ENCODE assay signal across 27 cellular contexts in genomic region chr7:2488681-2489080, GRCh38. TPM values are rescaled to one million over a fixed set of nuclear protein-coding genes. Genes with fewer than 3 reads are reported as not detected.
A peak's percentile ranks its signal among the peaks of the same experiment; 100 is the strongest.
DNase-seq lines count a peak whose midpoint lies in the region; ATAC-seq and TF ChIP-seq lines count a peak whose summit lies in the region.
"Had no signal": no experiment of that assay in that cellular context is flagged by ENCODE, and none has a peak within 500 bp of the region (broad histone marks: within the 10 kb centered on the region; RNA-seq: fewer than 3 reads in every experiment).

No MANE protein-coding gene starts in this region.

- no peak overlapping the region for H2BK5ac ChIP-seq in neuronal stem cell (ENCODE audit: low read length)
- H2BK5ac ChIP-seq in H9 (ENCODE audit: insufficient read length, low read length) = no peak overlapping the region

- WGBS in neuronal stem cell (ENCODE audit: extremely low coverage in 2 of 2, insufficient read length in 2 of 2, insufficient replicate concordance in 1 of 2), 2 donors = no CpG with 5 or more reads among the region's 9 CpGs
- 35 to 42% methylated on average over 2 to 9 of the region's 9 CpGs for WGBS in upper lobe of left lung, 2 donors
- no CpG with 5 or more reads among the region's 9 CpGs for WGBS in H9 (ENCODE audit: extremely low coverage, insufficient read length, low lambda C conversion rate)

- H2BK20ac ChIP-seq in H9 (ENCODE audit: low read depth, low read length, poor library complexity, severe bottlenecking) = no peak overlapping the region

- H2BK15ac ChIP-seq in neuronal stem cell (ENCODE audit: low read length) (no peak overlapping the region), H9 (ENCODE audit: low read depth, low read length) (no peak overlapping the region; the same call in 1 of the 2 replicates)

- no peaks in the 10 kb centered on the region for H3K27me3 Mint-ChIP-seq in WTC11 (ENCODE audit: low read depth)
- peaks cover 11% of the 10 kb centered on the region for H3K27me3 Mint-ChIP-seq in glutamatergic neuron (ENCODE audit: unreplicated experiment)
- peaks cover 2% of the 10 kb centered on the region for H3K27me3 Mint-ChIP-seq in H9 (ENCODE audit: low read depth)
- H3K27me3 Mint-ChIP-seq: activated T-helper 17 cell treated with anti-CD3 and anti-CD28 coated beads, Interleukin-2, amount 50 U/mL, for 72 hours had no signal

- POLR2A ChIA-PET in WTC11 (lab: Charles Lee) = interaction anchor here (0.6 kb wide), 1 partner anchor 784 kb away, joined by 4 read pairs; no protein-coding TSS in a partner anchor

- H3K36me3 ChIP-seq in neuronal stem cell (replicated peaks in 1 of 2; ENCODE audit: control insufficient read depth in 2 of 2, insufficient read depth in 2 of 2, low read length in 2 of 2) = no peaks in the 10 kb centered on the region
- no peaks in the 10 kb centered on the region for H3K36me3 ChIP-seq in upper lobe of left lung
- H3K36me3 ChIP-seq: WERI-Rb-1 had no signal

- H3K14ac ChIP-seq in neuronal stem cell (ENCODE audit: low read length) (no peak overlapping the region), H9 (ENCODE audit: insufficient read depth, low read length) (no peak overlapping the region; the same call in 1 of the 2 replicates)

- H3K23me2 ChIP-seq in H9 (ENCODE audit: insufficient read length, low read depth, low read length, poor library complexity, severe bottlenecking) = no peaks in the 10 kb centered on the region

- no peak for ATAC-seq in WTC11
- ATAC-seq in upper lobe of left lung (ENCODE audit: low FRiP score in 2 of 2) = no peak
- ATAC-seq: activated T-helper 17 cell treated with anti-CD3 and anti-CD28 coated beads, Interleukin-2, amount 50 U/mL, for 72 hours; HCT116; HepG2; naive thymus-derived CD8-positive, alpha-beta T cell had no signal

- H3K9ac ChIP-seq in neuronal stem cell (ENCODE audit: low read depth, low read length, poor library complexity) (peak overlapping the region; percentile 61), H9 (ENCODE audit: extremely low read depth, insufficient read length, low read length) (no peak overlapping the region)
- H3K9ac ChIP-seq: parathyroid adenoma had no signal

- no peak for TF ChIP-seq CTCF in WTC11 (IDR thresholded peaks at IDR 0.05)
- no peak for TF ChIP-seq CTCF in glutamatergic neuron (IDR thresholded peaks at IDR 0.05; ENCODE audit: partially characterized antibody, unreplicated experiment)
- TF ChIP-seq CTCF in upper lobe of left lung (IDR thresholded peaks at IDR 0.05) = no peak
- TF ChIP-seq CTCF in H9 (conservative IDR thresholded peaks at IDR 0.05) = no peak

- TF ChIP-seq EP300 in upper lobe of left lung (IDR thresholded peaks at IDR 0.05) = no peak

- no peak overlapping the region for H2BK12ac ChIP-seq in neuronal stem cell (ENCODE audit: low read length)
- no peak overlapping the region for H2BK12ac ChIP-seq in H9 (ENCODE audit: insufficient read length, low read depth, low read length)

- no peak overlapping the region for H3K18ac ChIP-seq in neuronal stem cell (ENCODE audit: low read length)
- H3K18ac ChIP-seq in H9 (ENCODE audit: insufficient read length, low read depth, low read length) = no peak overlapping the region

- H3K4me3 Mint-ChIP-seq in WTC11 (no peak overlapping the region), glutamatergic neuron (ENCODE audit: unreplicated experiment) (no peak overlapping the region), H9 (no peak overlapping the region)
- H3K4me3 Mint-ChIP-seq: activated naive CD4-positive, alpha-beta T cell treated with anti-CD3 and anti-CD28 coated beads, Interleukin-2, amount 50 U/mL, for 24 hours; activated T-helper 17 cell treated with anti-CD3 and anti-CD28 coated beads, Interleukin-2, amount 50 U/mL, for 72 hours; CD4-positive, alpha-beta memory T cell; central memory CD8-positive, alpha-beta T cell; naive thymus-derived CD8-positive, alpha-beta T cell; T-helper 2 cell treated with Interferon-gamma antibody and Interleukin-4, amounts not matched to agents 5 μg/mL and 100 μg/mL, for 36 hours had no signal

- H3K27me3 ChIP-seq in neuronal stem cell (ENCODE audit: control insufficient read depth in 3 of 3, insufficient read depth in 3 of 3, low read depth in 1 of 3, low read length in 3 of 3) (no peaks in the 10 kb centered on the region), upper lobe of left lung (no peaks in the 10 kb centered on the region), H9 (ENCODE audit: insufficient read depth, low read length) (no peaks in the 10 kb centered on the region)
- H3K27me3 ChIP-seq: hepatocyte had no signal

- H4K20me1 ChIP-seq in H9 (ENCODE audit: control insufficient read depth, insufficient read depth, insufficient read length) = peaks cover 2% of the 10 kb centered on the region

- H3K27ac ChIP-seq in neuronal stem cell (replicated peaks; ENCODE audit: low read length) (no peak overlapping the region), upper lobe of left lung (peak overlapping the region in 3 of 4 donors; percentile 4 to 54 (median 26)), H9 (ENCODE audit: insufficient read length, low read depth, low read length) (no peak overlapping the region)
- H3K27ac ChIP-seq: hepatocyte, parathyroid adenoma, WERI-Rb-1 had no signal

- TF ChIP-seq POLR2A in upper lobe of left lung (IDR thresholded peaks at IDR 0.05) = no peak

- H3K79me1 ChIP-seq in neuronal stem cell (ENCODE audit: low read depth, low read length) (no peaks in the 10 kb centered on the region), H9 (ENCODE audit: insufficient read depth, low read depth, low read length, poor library complexity, severe bottlenecking) (no peaks in the 10 kb centered on the region)

- peak overlapping the region; percentile 4 for H2BK120ac ChIP-seq in neuronal stem cell (ENCODE audit: low read depth, low read length)
- H2BK120ac ChIP-seq in H9 (ENCODE audit: low read depth, low read length, poor library complexity, severe bottlenecking) = no peak overlapping the region

- H3K27ac Mint-ChIP-seq in WTC11 (peak overlapping the region; percentile 37; the same call in 1 of the 2 replicates), glutamatergic neuron (ENCODE audit: unreplicated experiment) (no peak overlapping the region), H9 (no peak overlapping the region; a peak in 2 of 7 replicates)
- H3K27ac Mint-ChIP-seq: activated naive CD4-positive, alpha-beta T cell treated with anti-CD3 and anti-CD28 coated beads, Interleukin-2, amount 50 U/mL, for 24 hours; activated T-helper 17 cell treated with anti-CD3 and anti-CD28 coated beads, Interleukin-2, amount 50 U/mL, for 72 hours; T-helper 2 cell treated with Interferon-gamma antibody and Interleukin-4, amounts not matched to agents 5 μg/mL and 100 μg/mL, for 36 hours had no signal

- H3K4ac ChIP-seq in neuronal stem cell (ENCODE audit: low read length) (no peak overlapping the region), H9 (ENCODE audit: low read depth, low read length) (no peak overlapping the region)

- H3K4me1 Mint-ChIP-seq in WTC11 (0 out of 2 replicates have a peak, but pooled peaks cover 2% of the 10 kb centered on the region), glutamatergic neuron (ENCODE audit: low read depth, unreplicated experiment) (peaks cover 6% of the 10 kb centered on the region), H9 (peaks cover 4 to 11% of the 10 kb centered on the region in 2 experiments; a peak in 3 of 4 replicates)
- H3K4me1 Mint-ChIP-seq: activated naive CD4-positive, alpha-beta T cell treated with anti-CD3 and anti-CD28 coated beads, Interleukin-2, amount 50 U/mL, for 24 hours; central memory CD8-positive, alpha-beta T cell had no signal

- H4K8ac ChIP-seq in neuronal stem cell (ENCODE audit: low read depth, low read length) (no peak overlapping the region), H9 (replicated peaks; ENCODE audit: insufficient read length, low read depth, low read length) (no peak overlapping the region)

- DNase-seq in WTC11 (ENCODE audit: low spot score) (no peak), glutamatergic neuron (peak; percentile 12), neuronal stem cell (ENCODE audit: low spot score) (no peak), upper lobe of left lung (peak in 1 of 2 donors; percentile 60), glomerular visceral epithelial cell (ENCODE audit: extremely low spot score) (no peak), cerebellum (ENCODE audit: low spot score) (no peak), EL (no peak), H9 (no peak)
- DNase-seq: activated CD4-positive, alpha-beta T cell treated with anti-CD3 and anti-CD28 coated beads, Interleukin-2, amount 50 U/mL, for 1 hour; CD4-positive, alpha-beta memory T cell; DMS 273 treated with DMSO at 0.1 percent for 48 hours; naive thymus-derived CD8-positive, alpha-beta T cell; NCI-H1048; NCI-H1930; NCI-H226; NCI-H748 treated with DMSO at 0.1 percent for 48 hours; stimulated activated CD4-positive, alpha-beta T cell treated with anti-CD3 and anti-CD28 coated beads, Interleukin-15, amount 100 ng/mL, for 24 hours; WERI-Rb-1 had no signal

- H3K23ac ChIP-seq in neuronal stem cell (ENCODE audit: low read depth, low read length, poor library complexity) (no peak overlapping the region), H9 (ENCODE audit: insufficient read length, low read depth, low read length) (no peak overlapping the region)

- H2AK5ac ChIP-seq in neuronal stem cell (ENCODE audit: low read depth, low read length) = peak overlapping the region; percentile 98
- no peak overlapping the region for H2AK5ac ChIP-seq in H9 (ENCODE audit: insufficient read length, low read length)

- H3K4me2 ChIP-seq in neuronal stem cell (ENCODE audit: insufficient read depth, low read length, poor library complexity, severe bottlenecking) (no peak overlapping the region), H9 (ENCODE audit: insufficient read depth, insufficient read length, low read length) (no peak overlapping the region)
- H3K4me2 ChIP-seq: hepatocyte had no signal

- H3K36me3 Mint-ChIP-seq in WTC11 (no peaks in the 10 kb centered on the region), glutamatergic neuron (ENCODE audit: unreplicated experiment) (peaks cover 7% of the 10 kb centered on the region), H9 (ENCODE audit: insufficient read depth in 1 of 3, low read depth in 3 of 3) (no peaks in the 10 kb centered on the region; a peak in 2 of 7 replicates)
- H3K36me3 Mint-ChIP-seq: activated naive CD4-positive, alpha-beta T cell treated with anti-CD3 and anti-CD28 coated beads, Interleukin-2, amount 50 U/mL, for 24 hours; CD4-positive, alpha-beta memory T cell; naive thymus-derived CD8-positive, alpha-beta T cell had no signal

- H3T11ph ChIP-seq in H9 (ENCODE audit: low read length) = no peak overlapping the region

- H3K4me1 ChIP-seq in neuronal stem cell (ENCODE audit: control insufficient read depth in 2 of 2, insufficient read depth in 1 of 2, low read depth in 1 of 2, low read length in 2 of 2) (peaks cover 13 to 14% of the 10 kb centered on the region in 2 donors), upper lobe of left lung (peaks cover 15 to 30% (median 24%) of the 10 kb centered on the region in 4 donors), H9 (ENCODE audit: insufficient read depth, low read length) (no peaks in the 10 kb centered on the region)
- H3K4me1 ChIP-seq: parathyroid adenoma had no signal

- H3K79me2 ChIP-seq in H9 (ENCODE audit: insufficient read depth, low read length) = no peaks in the 10 kb centered on the region
- H3K79me2 ChIP-seq: hepatocyte, parathyroid adenoma had no signal

- CTCF ChIA-PET in WTC11 (lab: Charles Lee) = interaction anchor here (1.5 to 2.2 kb wide), 3 partner anchors 13 to 221 kb away, joined by 4 to 8 read pairs (median 5); no protein-coding TSS in a partner anchor

- H3K9me3 ChIP-seq in neuronal stem cell (replicated peaks in 1 of 2; ENCODE audit: control insufficient read depth in 2 of 2, insufficient read depth in 1 of 2, low read depth in 1 of 2, low read length in 2 of 2) = no peaks in the 10 kb centered on the region
- no peaks in the 10 kb centered on the region for H3K9me3 ChIP-seq in upper lobe of left lung
- H3K9me3 ChIP-seq in H9 (ENCODE audit: control insufficient read depth, low read depth, low read length) = no peaks in the 10 kb centered on the region

- H3K9me3 Mint-ChIP-seq in WTC11 (peaks cover 9% of the 10 kb centered on the region), glutamatergic neuron (ENCODE audit: unreplicated experiment) (peaks cover 3% of the 10 kb centered on the region), H9 (peaks cover 3 to 13% of the 10 kb centered on the region in 2 experiments; a peak in 3 of 5 replicates)
- H3K9me3 Mint-ChIP-seq: activated naive CD4-positive, alpha-beta T cell treated with anti-CD3 and anti-CD28 coated beads, Interleukin-2, amount 50 U/mL, for 24 hours; central memory CD8-positive, alpha-beta T cell had no signal

- no peak overlapping the region for H4K5ac ChIP-seq in H9 (ENCODE audit: insufficient read length, low read depth, low read length)

- no peak overlapping the region for H3K56ac ChIP-seq in H9 (ENCODE audit: insufficient read length, low read depth, low read length)

- no peak overlapping the region for H4K91ac ChIP-seq in neuronal stem cell (ENCODE audit: low read depth, low read length, poor library complexity)
- no peak overlapping the region for H4K91ac ChIP-seq in H9 (ENCODE audit: insufficient read length, low read depth, low read length)

- H3K4me3 ChIP-seq in neuronal stem cell (ENCODE audit: low read length in 2 of 2) = no peak overlapping the region
- no peak overlapping the region for H3K4me3 ChIP-seq in upper lobe of left lung
- H3K4me3 ChIP-seq: hepatocyte had no signal

- H2AFZ ChIP-seq in neuronal stem cell (ENCODE audit: low read length) = peak overlapping the region; percentile 76
- H2AFZ ChIP-seq in H9 (ENCODE audit: low read length) = no peak overlapping the region
- H2AFZ ChIP-seq: hepatocyte, parathyroid adenoma had no signal

RNA-seq across cellular contexts. Expression of gene GRIFIN, which starts 12.5 kb away (rescaled TPM):
- total RNA-seq in WTC11 (2021) (not detected in 3 replicates), glutamatergic neuron (ENCODE audit: unreplicated experiment) (not detected), upper lobe of left lung (not detected), cerebellum (not detected), H9 (2021) (not detected in 2 replicates)
- polyA plus RNA-seq in neuronal stem cell (2013, experiment 1 of 2) = not detected
- not detected for polyA plus RNA-seq in neuronal stem cell (2013, experiment 2 of 2)
- total RNA-seq: activated T-helper 17 cell treated with anti-CD3 and anti-CD28 coated beads, Interleukin-2, amount 50 U/mL, for 72 hours; CD4-positive, alpha-beta memory T cell; endothelial cell of umbilical vein; hepatocyte; HepG2; naive thymus-derived CD8-positive, alpha-beta T cell had no signal
- polyA plus RNA-seq: CD4-positive, alpha-beta memory T cell; endothelial cell of umbilical vein; hepatocyte; HepG2; naive thymus-derived CD8-positive, alpha-beta T cell had no signal

RNA-seq across cellular contexts. Expression of gene LFNG, which starts 30.9 kb away (rescaled TPM):
- total RNA-seq in WTC11 (2021) (24.1 to 29.4 TPM (median 26.5 TPM) in 3 replicates), glutamatergic neuron (ENCODE audit: unreplicated experiment) (75.5 TPM), upper lobe of left lung (10 to 100 TPM; 30.6 to 62.9 (median 45.2) TPM), cerebellum (31.3 TPM), H9 (2021) (52.9 and 55.3 TPM in 2 replicates)
- polyA plus RNA-seq in neuronal stem cell (2013, experiment 1 of 2) = 84.0 TPM
- polyA plus RNA-seq in neuronal stem cell (2013, experiment 2 of 2) = 82.3 TPM

Comparison
In these comparisons a context has a peak if more than half of its experiments do, and no peak if none do; other contexts are left out.
1. H3K27ac ChIP-seq: peak in upper lobe of left lung (3 of 4); none in neuronal stem cell (single experiment) and H9 (single experiment).